Comparison of ENCODE assay signal across 1 cellular context in genomic region chr1:110962892-110963665, GRCh38.
TF ChIP-seq lines count a peak whose summit lies in the region.

No MANE protein-coding gene starts in this region.

TF ChIP-seq in HepG2, 621 proteins besides CTCF, POLR2A, EP300 and RAD21 (continued from another document):
- TF ChIP-seq PBX3 (CRISPR knock-in tag; IDR thresholded peaks at IDR 0.05; ENCODE audit: borderline replicate concordance) = no peak
- TF ChIP-seq ZNF605 (CRISPR knock-in tag; IDR thresholded peaks at IDR 0.05) = peak; percentile 65; the same call in 1 of the 2 replicates
- peak; percentile 90 for TF ChIP-seq ZBTB42 (CRISPR knock-in tag; IDR thresholded peaks at IDR 0.05)
- no peak for TF ChIP-seq POLR2AphosphoS2 (IDR thresholded peaks at IDR 0.05; ENCODE audit: low read depth, low read length)
- TF ChIP-seq PATZ1 (CRISPR knock-in tag; IDR thresholded peaks at IDR 0.05) = no peak; the same call in 1 of the 2 replicates
- no peak for TF ChIP-seq CSRNP2 (CRISPR knock-in tag; conservative IDR thresholded peaks at IDR 0.05; ENCODE audit: low read depth)
- TF ChIP-seq SAP130 (CRISPR knock-in tag; IDR thresholded peaks at IDR 0.05; ENCODE audit: low read depth) = no peak; the same call in none of the 2 replicates
- 0 out of 2 replicates have a peak, but pooled peaks have one; percentile 27 for TF ChIP-seq MLXIP (CRISPR knock-in tag; IDR thresholded peaks at IDR 0.05; ENCODE audit: borderline replicate concordance)
- TF ChIP-seq TEAD3 (CRISPR knock-in tag; optimal IDR thresholded peaks at IDR 0.05; ENCODE audit: borderline replicate concordance) = peak; percentile 5
- TF ChIP-seq ZNF781 (CRISPR knock-in tag; IDR thresholded peaks at IDR 0.05; ENCODE audit: borderline replicate concordance, not compliant biosample characterization) = peak; percentile 79
- TF ChIP-seq RXRA (CRISPR knock-in tag; IDR thresholded peaks at IDR 0.05) = no peak
- peak in 1 of 2 experiments; percentile 36; a peak in 2 of 4 replicates for TF ChIP-seq KLF16 (CRISPR knock-in tag; IDR thresholded peaks at IDR 0.05)
- TF ChIP-seq ZBTB21 (CRISPR knock-in tag; IDR thresholded peaks at IDR 0.05) = no peak
- TF ChIP-seq ZNF101 (CRISPR knock-in tag; IDR thresholded peaks at IDR 0.05; ENCODE audit: borderline replicate concordance, low read depth) = peak; percentile 10; the same call in 1 of the 2 replicates
- peak; percentile 18 for TF ChIP-seq BRD4 (CRISPR knock-in tag; IDR thresholded peaks at IDR 0.05)
- TF ChIP-seq KLF15 (CRISPR knock-in tag; IDR thresholded peaks at IDR 0.05; ENCODE audit: borderline replicate concordance) = peak; percentile 71
- TF ChIP-seq AFF4 (CRISPR knock-in tag; IDR thresholded peaks at IDR 0.05) = no peak
